1 cellular context compared by ENCODE assay signal in genomic region chr7:123735539-123735938, GRCh38.
TF ChIP-seq lines count a peak whose summit lies in the region.

No MANE protein-coding gene starts in this region.

TF ChIP-seq in IMR-90, 13 proteins besides CTCF, POLR2A, EP300 and RAD21:
- TF ChIP-seq MXI1 (IDR thresholded peaks at IDR 0.05; ENCODE audit: borderline replicate concordance, low read depth, low read length) (no peak), SMC3 (IDR thresholded peaks at IDR 0.05; ENCODE audit: low read depth, low read length) (no peak), RCOR1 (IDR thresholded peaks at IDR 0.05; ENCODE audit: insufficient replicate concordance, low read length) (no peak), ELK1 (IDR thresholded peaks at IDR 0.05; ENCODE audit: borderline replicate concordance, low read depth, low read length) (no peak), RFX5 (IDR thresholded peaks at IDR 0.05; ENCODE audit: low read depth, low read length) (no peak), CHD1 (IDR thresholded peaks at IDR 0.05; ENCODE audit: low read depth, low read length) (no peak), MAZ (IDR thresholded peaks at IDR 0.05; ENCODE audit: borderline replicate concordance, low read depth, low read length) (no peak), MAFK (IDR thresholded peaks at IDR 0.05; ENCODE audit: low read depth, low read length) (no peak), USF2 (IDR thresholded peaks at IDR 0.05; ENCODE audit: low read depth, low read length) (no peak), NFE2L2 (IDR thresholded peaks at IDR 0.05; ENCODE audit: low read depth, low read length) (no peak), FOS (IDR thresholded peaks at IDR 0.05; ENCODE audit: low read depth, low read length) (no peak), BHLHE40 (IDR thresholded peaks at IDR 0.05; ENCODE audit: low read depth, low read length) (no peak), CEBPB (IDR thresholded peaks at IDR 0.05; ENCODE audit: low read depth, low read length) (no peak)
